8 cellular contexts compared by ENCODE assay signal in genomic region chr3:122415104-122415744, GRCh38. TPM values are rescaled to one million over a fixed set of nuclear protein-coding genes. Genes with fewer than 3 reads are reported as not detected.
DNase-seq lines count a peak whose midpoint lies in the region; ATAC-seq, FAIRE-seq and TF ChIP-seq lines count a peak whose summit lies in the region.

No MANE protein-coding gene starts in this region.

- peak overlapping the region; percentile 72 for H3K9ac ChIP-seq in HCT116 (ENCODE audit: low read length)

- H2AFZ ChIP-seq in HCT116 (ENCODE audit: low read depth, low read length, poor library complexity, severe bottlenecking): no peak overlapping the region

- RAD21 ChIA-PET in HCT116 (lab: Charles Lee; ENCODE audit: low non-redundant PET in 1 of 2, low total read pairs in 2 of 2, uncharacterized antibody in 2 of 2, unreplicated experiment in 2 of 2): no interaction called here

- H4K20me1 ChIP-seq in HCT116 (ENCODE audit: insufficient read depth): no peaks in the 10 kb centered on the region

- no peak for TF ChIP-seq POLR2A in HCT116 (IDR thresholded peaks at IDR 0.05; ENCODE audit: borderline replicate concordance, extremely low read depth, insufficient read depth, insufficient read length)
- TF ChIP-seq POLR2A in NB4 (IDR thresholded peaks at IDR 0.05; ENCODE audit: extremely low read depth, insufficient read length): no peak

- peak overlapping the region; percentile 77 for H3K4me2 ChIP-seq in HCT116 (ENCODE audit: low read length)

- TF ChIP-seq CTCF in GM10248 (IDR thresholded peaks at IDR 0.05; ENCODE audit: control extremely low read depth, extremely low read depth, low read depth, missing control alignments) (no peak), HCT116 (IDR thresholded peaks at IDR 0.05 in 2 of 3, conservative IDR thresholded peaks at IDR 0.05 in 1 of 3; ENCODE audit: borderline replicate concordance in 1 of 3, insufficient read depth in 1 of 3, low read depth in 2 of 3, low read length in 2 of 3) (no peak), NB4 (IDR thresholded peaks at IDR 0.05; ENCODE audit: low read depth, low read length) (no peak)

- H3K9me3 ChIP-seq in HCT116 (ENCODE audit: control insufficient read depth in 1 of 2, insufficient read depth in 1 of 2, low read depth in 1 of 2, low read length in 2 of 2) (no peaks in the 10 kb centered on the region), small intestine (ENCODE audit: control insufficient read depth, low read depth) (no peaks in the 10 kb centered on the region)

- no peak for FAIRE-seq in small intestine (lab: Jason Lieb, UNC)

- H3K4me3 ChIP-seq in HCT116 (replicated peaks in 1 of 2; ENCODE audit: low read depth in 1 of 2, low read length in 2 of 2) (peak overlapping the region; percentile 82 to 84), NB4 (ENCODE audit: low read depth, low read length) (peak overlapping the region; percentile 95), iPS-11a (ENCODE audit: low read depth, low read length) (peak overlapping the region; percentile 99), small intestine (ENCODE audit: low read depth in 1 of 2, low read length in 2 of 2) (peak overlapping the region; percentile 59 to 62)

- BruUV-seq in HCT116 (replicated peaks; lab: Mats Ljungman, UMichigan): TSS peak; percentile 72

- H3K27me3 ChIP-seq in HCT116 (ENCODE audit: insufficient read depth, low read length): no peaks in the 10 kb centered on the region
- no peaks in the 10 kb centered on the region for H3K27me3 ChIP-seq in small intestine (ENCODE audit: control insufficient read depth in 2 of 2, insufficient read depth in 2 of 2, low read length in 2 of 2)

- CTCF ChIA-PET in GM10248 (lab: Yijun Ruan, JAX) (interaction anchor here (1.3 to 3.0 kb wide), 6 partner anchors 18 to 314 kb away, joined by 3 to 14 read pairs (median 7); partner anchors contain the start of gene FAM162A), HCT116 (lab: Charles Lee) (interaction anchor here (0.6 to 2.4 kb wide), 3 partner anchors 23 to 263 kb away, joined by 3 to 8 read pairs (median 5); partner anchors contain the start of gene FAM162A)

- POLR2A ChIA-PET in GM10248 (lab: Yijun Ruan, JAX): no interaction called here
- POLR2A ChIA-PET in HCT116 (lab: Charles Lee): interaction anchor here (2.3 kb wide), 1 partner anchor 32 kb away, joined by 12 read pairs; the partner anchor contains the start of genes FAM162A and MIX23

- ATAC-seq in HCT116: peak; percentile 65

- H3K36me3 ChIP-seq in HCT116 (ENCODE audit: control insufficient read depth in 1 of 2, insufficient read depth in 2 of 2, low read length in 2 of 2): peaks cover 0 to 14% of the 10 kb centered on the region in 2 experiments; a peak in 2 of 4 replicates
- peaks cover 0 to 2% of the 10 kb centered on the region in 2 donors for H3K36me3 ChIP-seq in small intestine (ENCODE audit: control insufficient read depth in 2 of 2, insufficient read depth in 2 of 2, low read length in 2 of 2)

- H3K4me1 ChIP-seq in HCT116 (ENCODE audit: control insufficient read depth in 1 of 2, insufficient read depth in 2 of 2, low read length in 2 of 2): peaks cover 6 to 15% of the 10 kb centered on the region in 2 experiments; a peak in 3 of 4 replicates
- H3K4me1 ChIP-seq in small intestine (ENCODE audit: control insufficient read depth in 2 of 2, insufficient read depth in 1 of 2, low read depth in 1 of 2, low read length in 1 of 2): peaks cover 0 to 10% of the 10 kb centered on the region in 2 donors

- H3K9me2 ChIP-seq in HCT116 (ENCODE audit: insufficient read depth): no peaks in the 10 kb centered on the region

- DNase-seq in GM10248 (ENCODE audit: extremely low spot score) (peak; percentile 69), HCT116 (ENCODE audit: low read depth, low spot score) (peak; percentile 52), NB4 (ENCODE audit: low read depth) (peak; percentile 64), amniotic epithelial cell (ENCODE audit: low read depth) (peak; percentile 46), small intestine (peak; percentile 66), Kasumi-1 (lab: John Stamatoyannopoulos, UW) (no peak), anterior cingulate cortex (lab: John Stamatoyannopoulos, UW) (no peak)

- TF ChIP-seq RAD21 in HCT116 (IDR thresholded peaks at IDR 0.05; ENCODE audit: low read depth): no peak

- intact Hi-C loops in HCT116 (cut with micrococcal nuclease): no loop called here

- whole genome bisulfite sequencing in small intestine, 3 donors: 18 to 22% (median 20%) methylated on average over 10 of the region's 10 CpGs

- H3K79me2 ChIP-seq in HCT116 (ENCODE audit: insufficient read depth, low read length): peaks cover 28% of the 10 kb centered on the region

- peak overlapping the region; percentile 74 for H3K27ac ChIP-seq in HCT116 (ENCODE audit: low read depth, low read length)
- H3K27ac ChIP-seq in small intestine (ENCODE audit: low read depth in 1 of 2, low read length in 1 of 2): peak overlapping the region; percentile 72 to 91

TF ChIP-seq in HCT116, 20 proteins besides CTCF, POLR2A, EP300 and RAD21:
- TF ChIP-seq ZBTB33 (IDR thresholded peaks at IDR 0.05; ENCODE audit: extremely low read depth, insufficient replicate concordance, low read length): no peak
- no peak for TF ChIP-seq SRF (IDR thresholded peaks at IDR 0.05; ENCODE audit: low read depth)
- peak; percentile 74 for TF ChIP-seq SIN3A (IDR thresholded peaks at IDR 0.05; ENCODE audit: low read depth)

RNA-seq across cellular contexts. Expression of gene WDR5B, which starts 0.6 kb away (rescaled TPM):
- 3.4 TPM for total RNA-seq in HCT116 (2021; ENCODE audit: unreplicated experiment)
- polyA plus RNA-seq in HCT116 (2012): 1.2 and 1.7 TPM in 2 replicates
- 1 to 10 TPM; 1.6 to 2.9 (median 2.5) TPM for polyA plus RNA-seq in small intestine

RNA-seq across cellular contexts. Expression of gene FAM162A, which starts 31.2 kb away (rescaled TPM):
- 74.1 TPM for total RNA-seq in HCT116 (2021; ENCODE audit: unreplicated experiment)
- polyA plus RNA-seq in HCT116 (2012): 191 and 247 TPM in 2 replicates
- 100 to 1,000 TPM in 1 of 3 donors, 10 to 100 TPM in 2; 63.5 to 105 (median 97.7) TPM for polyA plus RNA-seq in small intestine

RNA-seq across cellular contexts. Expression of gene MIX23, which starts 32.2 kb away (rescaled TPM):
- 76.2 TPM for total RNA-seq in HCT116 (2021; ENCODE audit: unreplicated experiment)
- 16.1 and 24.3 TPM in 2 replicates for polyA plus RNA-seq in HCT116 (2012)
- polyA plus RNA-seq in small intestine: 10 to 100 TPM; 29.2 to 53.0 (median 45.9) TPM

Comparison
In these comparisons a context has a peak if more than half of its experiments do, and no peak if none do; other contexts are left out.
1. DNase-seq: peak in GM10248 (single experiment), HCT116 (single experiment), NB4 (single experiment), amniotic epithelial cell (single experiment) and small intestine (single experiment); none in Kasumi-1 (0 of 2) and anterior cingulate cortex (0 of 58).
2. Peak in every context shown above with its lines, with median percentiles within 50 percentile points of each other: H3K4me3 ChIP-seq.